ENCODE assay signal across 23 cellular contexts in the genomic region with DNA sequence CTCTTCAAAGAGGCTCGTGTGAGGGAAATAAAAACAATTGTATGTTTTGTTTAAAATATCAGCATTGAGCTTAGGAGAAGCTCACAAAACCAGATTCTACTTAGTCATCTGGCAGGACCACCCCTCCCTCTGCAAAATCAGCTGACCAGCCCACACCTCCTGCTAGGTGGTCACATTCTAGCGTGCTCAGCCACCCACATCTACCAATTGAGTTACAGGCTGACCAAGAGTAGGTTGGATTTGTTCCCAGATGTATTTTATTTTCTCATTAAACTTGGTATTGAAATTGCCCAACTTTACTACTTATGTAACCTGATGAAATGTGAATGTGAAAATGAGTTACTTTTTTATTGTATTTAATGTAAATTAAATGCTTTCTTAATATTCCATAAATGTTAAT. TPM values are rescaled to one million over a fixed set of nuclear protein-coding genes. Genes with fewer than 3 reads are reported as not detected.
"Had no signal": no experiment of that assay in that cellular context is flagged by ENCODE, and none has a peak within 500 bp of the region (broad histone marks: within the 10 kb centered on the region; RNA-seq: fewer than 3 reads in every experiment).

No MANE protein-coding gene starts in this region.

- H3K27ac ChIP-seq: esophagus muscularis mucosa, pancreas, right atrium auricular region, WERI-Rb-1 had no signal

- H3K4me1 ChIP-seq: pancreas, right atrium auricular region had no signal

- H3K27me3 ChIP-seq: esophagus muscularis mucosa, pancreas, right atrium auricular region had no signal

- H3K27ac Mint-ChIP-seq: activated CD8-positive, alpha-beta T cell treated with anti-CD3 and anti-CD28 coated beads for 36 hours; activated naive CD8-positive, alpha-beta T cell; activated T-cell treated with anti-CD3 and anti-CD28 coated beads, Interleukin-2, amount 50 U/mL, for 72 hours; immature natural killer cell; T-helper 17 cell; type B pancreatic cell had no signal

- H3K9me3 ChIP-seq: pancreas had no signal

- DNase-seq: activated CD4-positive, alpha-beta T cell treated with anti-CD3 and anti-CD28 coated beads for 4 hours; activated CD8-positive, alpha-beta T cell treated with anti-CD3 and anti-CD28 coated beads for 36 hours; activated gamma-delta T cell treated with Interleukin-2 at 50 U/mL for 16 hours; activated T-cell treated with anti-CD3 and anti-CD28 coated beads, Interleukin-2, amount 50 U/mL, for 72 hours; foreskin melanocyte; head of caudate nucleus; immature natural killer cell; midbrain; pancreas; stimulated activated CD4-positive, alpha-beta T cell treated with anti-CD3 and anti-CD28 coated beads, Interleukin-4, amount 100 ng/mL, for 4 hours; stimulated activated CD8-positive, alpha-beta memory T cell treated with anti-CD3 and anti-CD28 coated beads, Interleukin-4, amount 100 ng/mL, for 48 hours; stimulated activated naive CD4-positive, alpha-beta T cell treated with Interleukin-2 at 50 U/mL for 16 hours; T-helper 17 cell; WERI-Rb-1 had no signal

- H3K4me3 ChIP-seq: esophagus muscularis mucosa, pancreas, right atrium auricular region, smooth muscle cell had no signal

- H3K4me2 ChIP-seq: smooth muscle cell had no signal

- FAIRE-seq: pancreas had no signal

- H3K27me3 Mint-ChIP-seq: type B pancreatic cell had no signal

- H3K4me3 Mint-ChIP-seq: activated CD8-positive, alpha-beta T cell treated with anti-CD3 and anti-CD28 coated beads for 36 hours; activated naive CD8-positive, alpha-beta T cell; activated T-cell treated with anti-CD3 and anti-CD28 coated beads, Interleukin-2, amount 50 U/mL, for 72 hours; immature natural killer cell; T-helper 17 cell; type B pancreatic cell had no signal

- H3K36me3 Mint-ChIP-seq: activated naive CD8-positive, alpha-beta T cell; immature natural killer cell; type B pancreatic cell had no signal

- H3K36me3 ChIP-seq: esophagus muscularis mucosa, pancreas, right atrium auricular region, WERI-Rb-1 had no signal

- H3K4me1 Mint-ChIP-seq: immature natural killer cell, T-helper 17 cell had no signal

RNA-seq across cellular contexts. Expression of a gene that starts 56.2 kb away (rescaled TPM):
- total RNA-seq: activated CD8-positive, alpha-beta T cell treated with anti-CD3 and anti-CD28 coated beads for 36 hours; activated T-cell treated with anti-CD3 and anti-CD28 coated beads, Interleukin-2, amount 50 U/mL, for 72 hours; bronchial epithelial cell; dermis microvascular lymphatic vessel endothelial cell; left lobe of liver; lung microvascular endothelial cell; pancreas; right atrium auricular region; T-helper 17 cell had no signal
- polyA plus RNA-seq: immature natural killer cell, pancreas had no signal
